9 cellular contexts compared by ENCODE assay signal in genomic region chr3:196757876-196758739, GRCh38. TPM values are rescaled to one million over a fixed set of nuclear protein-coding genes. Genes with fewer than 3 reads are reported as not detected.
DNase-seq lines count a peak whose midpoint lies in the region; ATAC-seq and TF ChIP-seq lines count a peak whose summit lies in the region.
"Had no signal": no experiment of that assay in that cellular context is flagged by ENCODE, and none has a peak within 500 bp of the region (broad histone marks: within the 10 kb centered on the region; RNA-seq: fewer than 3 reads in every experiment).

No MANE protein-coding gene starts in this region.

- intact Hi-C loops in activated naive CD4-positive, alpha-beta T cell treated with anti-CD3 and anti-CD28 coated beads for 36 hours (cut with micrococcal nuclease), result loop anchor here (2.0 kb wide), 1 partner anchor 17 kb away; no protein-coding TSS in a partner anchor

- CTCF ChIA-PET in activated naive CD4-positive, alpha-beta T cell treated with anti-CD3 and anti-CD28 coated beads for 36 hours (lab: Charles Lee), result no interaction called here
- CTCF ChIA-PET in activated naive CD4-positive, alpha-beta T cell treated with anti-CD3 and anti-CD28 coated beads, Interleukin-2, amount 10 ng/mL, durations not matched to agents 7 days and 5 days (lab: Charles Lee), result no interaction called here

- peaks cover 44% of the 10 kb centered on the region for H3K4me1 Mint-ChIP-seq in activated naive CD4-positive, alpha-beta T cell treated with anti-CD3 and anti-CD28 coated beads for 36 hours (ENCODE audit: low read depth)
- H3K4me1 Mint-ChIP-seq in activated naive CD4-positive, alpha-beta T cell treated with anti-CD3 and anti-CD28 coated beads, Interleukin-2, amount 10 ng/mL, durations not matched to agents 7 days and 5 days, result peaks cover 24% of the 10 kb centered on the region
- peaks cover 33% of the 10 kb centered on the region for H3K4me1 Mint-ChIP-seq in activated T-helper 17 cell treated with anti-CD3 and anti-CD28 coated beads, Interleukin-2, amount 50 U/mL, for 72 hours
- H3K4me1 Mint-ChIP-seq in stimulated activated naive CD8-positive, alpha-beta T cell treated with anti-CD3 and anti-CD28 coated beads, Interleukin-15, amount 100 ng/mL, for 72 hours, result peaks cover 58% of the 10 kb centered on the region

- H3K4me3 ChIP-seq in foreskin fibroblast (ENCODE audit: low read depth in 1 of 2, low read length in 2 of 2), result no peak overlapping the region

- no peak for TF ChIP-seq CTCF in foreskin fibroblast (IDR thresholded peaks at IDR 0.05; ENCODE audit: low read depth, low read length)

- no peaks in the 10 kb centered on the region for H3K27me3 Mint-ChIP-seq in activated naive CD4-positive, alpha-beta T cell treated with anti-CD3 and anti-CD28 coated beads for 36 hours (ENCODE audit: low read depth)
- no peaks in the 10 kb centered on the region for H3K27me3 Mint-ChIP-seq in activated naive CD4-positive, alpha-beta T cell treated with anti-CD3 and anti-CD28 coated beads, Interleukin-2, amount 10 ng/mL, durations not matched to agents 7 days and 5 days
- H3K27me3 Mint-ChIP-seq in activated T-helper 17 cell treated with anti-CD3 and anti-CD28 coated beads, Interleukin-2, amount 50 U/mL, for 72 hours, result no peaks in the 10 kb centered on the region
- H3K27me3 Mint-ChIP-seq in stimulated activated naive CD8-positive, alpha-beta T cell treated with anti-CD3 and anti-CD28 coated beads, Interleukin-15, amount 100 ng/mL, for 72 hours, result no peaks in the 10 kb centered on the region

- ATAC-seq in activated T-helper 17 cell treated with anti-CD3 and anti-CD28 coated beads, Interleukin-2, amount 50 U/mL, for 72 hours (replicated peaks), result peak; percentile 68
- ATAC-seq in stimulated activated naive CD8-positive, alpha-beta T cell treated with anti-CD3 and anti-CD28 coated beads, Interleukin-15, amount 100 ng/mL, for 72 hours, result peak; percentile 81
- no peak for ATAC-seq in GM19023 (IDR thresholded peaks at IDR 0.05; ENCODE audit: unreplicated experiment)

- no peak overlapping the region for H3K4me3 Mint-ChIP-seq in activated naive CD4-positive, alpha-beta T cell treated with anti-CD3 and anti-CD28 coated beads for 36 hours
- no peak overlapping the region for H3K4me3 Mint-ChIP-seq in activated naive CD4-positive, alpha-beta T cell treated with anti-CD3 and anti-CD28 coated beads, Interleukin-2, amount 10 ng/mL, durations not matched to agents 7 days and 5 days
- H3K4me3 Mint-ChIP-seq in activated T-helper 17 cell treated with anti-CD3 and anti-CD28 coated beads, Interleukin-2, amount 50 U/mL, for 72 hours, result peak overlapping the region; percentile 52
- peak overlapping the region in 1 of 2 donors; percentile 46 for H3K4me3 Mint-ChIP-seq in stimulated activated naive CD8-positive, alpha-beta T cell treated with anti-CD3 and anti-CD28 coated beads, Interleukin-15, amount 100 ng/mL, for 72 hours

- H3K27ac Mint-ChIP-seq in activated naive CD4-positive, alpha-beta T cell treated with anti-CD3 and anti-CD28 coated beads for 36 hours, result peak overlapping the region; percentile 48
- H3K27ac Mint-ChIP-seq in activated naive CD4-positive, alpha-beta T cell treated with anti-CD3 and anti-CD28 coated beads, Interleukin-2, amount 10 ng/mL, durations not matched to agents 7 days and 5 days, result no peak overlapping the region
- peak overlapping the region; percentile 74 for H3K27ac Mint-ChIP-seq in activated T-helper 17 cell treated with anti-CD3 and anti-CD28 coated beads, Interleukin-2, amount 50 U/mL, for 72 hours
- peak overlapping the region; percentile 70 to 76 for H3K27ac Mint-ChIP-seq in stimulated activated naive CD8-positive, alpha-beta T cell treated with anti-CD3 and anti-CD28 coated beads, Interleukin-15, amount 100 ng/mL, for 72 hours

- H3K9me3 Mint-ChIP-seq in activated naive CD4-positive, alpha-beta T cell treated with anti-CD3 and anti-CD28 coated beads for 36 hours, result peaks cover 21% of the 10 kb centered on the region
- peaks cover 39% of the 10 kb centered on the region for H3K9me3 Mint-ChIP-seq in activated naive CD4-positive, alpha-beta T cell treated with anti-CD3 and anti-CD28 coated beads, Interleukin-2, amount 10 ng/mL, durations not matched to agents 7 days and 5 days
- H3K9me3 Mint-ChIP-seq in activated T-helper 17 cell treated with anti-CD3 and anti-CD28 coated beads, Interleukin-2, amount 50 U/mL, for 72 hours, result peaks cover 3% of the 10 kb centered on the region
- peaks cover 14 to 22% of the 10 kb centered on the region in 2 donors for H3K9me3 Mint-ChIP-seq in stimulated activated naive CD8-positive, alpha-beta T cell treated with anti-CD3 and anti-CD28 coated beads, Interleukin-15, amount 100 ng/mL, for 72 hours

- H3K36me3 Mint-ChIP-seq in activated naive CD4-positive, alpha-beta T cell treated with anti-CD3 and anti-CD28 coated beads for 36 hours (ENCODE audit: low read depth), result peaks cover 36% of the 10 kb centered on the region
- peaks cover 71% of the 10 kb centered on the region for H3K36me3 Mint-ChIP-seq in activated naive CD4-positive, alpha-beta T cell treated with anti-CD3 and anti-CD28 coated beads, Interleukin-2, amount 10 ng/mL, durations not matched to agents 7 days and 5 days
- peaks cover 82% of the 10 kb centered on the region for H3K36me3 Mint-ChIP-seq in activated T-helper 17 cell treated with anti-CD3 and anti-CD28 coated beads, Interleukin-2, amount 50 U/mL, for 72 hours (ENCODE audit: low read depth)

- peak; percentile 14 for DNase-seq in activated naive CD4-positive, alpha-beta T cell treated with anti-CD3 and anti-CD28 coated beads for 36 hours
- no peak for DNase-seq in activated naive CD4-positive, alpha-beta T cell treated with anti-CD3 and anti-CD28 coated beads, Interleukin-2, amount 10 ng/mL, durations not matched to agents 7 days and 5 days
- DNase-seq in foreskin fibroblast (peak; percentile 33 to 74), inferior parietal cortex (ENCODE audit: extremely low spot score) (no peak), NCI-H1694 (lab: John Stamatoyannopoulos, UW) (no peak)
- DNase-seq in stimulated activated naive CD8-positive, alpha-beta T cell treated with anti-CD3 and anti-CD28 coated beads, Interleukin-15, amount 100 ng/mL, for 72 hours, result peak in 1 of 2 donors; percentile 22
- DNase-seq: activated CD4-positive, CD25-positive, alpha-beta regulatory T cell treated with anti-CD3 and anti-CD28 coated beads, Interleukin-2, amount 50 U/mL, for 72 hours had no signal

RNA-seq across cellular contexts. Expression of gene PAK2, which starts 18.5 kb away (rescaled TPM):
- total RNA-seq in activated naive CD4-positive, alpha-beta T cell treated with anti-CD3 and anti-CD28 coated beads for 36 hours, result 10 to 100 TPM; 66.6 to 68.4 TPM
- total RNA-seq in activated T-helper 17 cell treated with anti-CD3 and anti-CD28 coated beads, Interleukin-2, amount 50 U/mL, for 72 hours, result 100 to 1,000 TPM in 1 of 2 donors, 10 to 100 TPM in 1; 94.8 to 108 TPM

RNA-seq across cellular contexts. Expression of gene PIGX, which starts 45.9 kb away (rescaled TPM):
- 10 to 100 TPM; 30.7 to 32.8 TPM for total RNA-seq in activated naive CD4-positive, alpha-beta T cell treated with anti-CD3 and anti-CD28 coated beads for 36 hours
- 10 to 100 TPM; 38.6 to 52.8 TPM for total RNA-seq in activated T-helper 17 cell treated with anti-CD3 and anti-CD28 coated beads, Interleukin-2, amount 50 U/mL, for 72 hours

RNA-seq across cellular contexts. Expression of gene CEP19, which starts 46.1 kb away (rescaled TPM):
- total RNA-seq in activated naive CD4-positive, alpha-beta T cell treated with anti-CD3 and anti-CD28 coated beads for 36 hours, result 1 to 10 TPM; 3.1 to 4.4 TPM
- total RNA-seq in activated T-helper 17 cell treated with anti-CD3 and anti-CD28 coated beads, Interleukin-2, amount 50 U/mL, for 72 hours, result 1 to 10 TPM; 3.7 to 4.5 TPM

Comparison
In these comparisons a context has a peak if more than half of its experiments do, and no peak if none do; other contexts are left out.
1. DNase-seq: peak in activated naive CD4-positive, alpha-beta T cell treated with anti-CD3 and anti-CD28 coated beads for 36 hours (single experiment) and foreskin fibroblast (2 of 2); none in activated naive CD4-positive, alpha-beta T cell treated with anti-CD3 and anti-CD28 coated beads, Interleukin-2, amount 10 ng/mL, durations not matched to agents 7 days and 5 days (single experiment), inferior parietal cortex (single experiment) and NCI-H1694 (single experiment).